Comparison of ENCODE assay signal across 1 cellular context in the genomic region with DNA sequence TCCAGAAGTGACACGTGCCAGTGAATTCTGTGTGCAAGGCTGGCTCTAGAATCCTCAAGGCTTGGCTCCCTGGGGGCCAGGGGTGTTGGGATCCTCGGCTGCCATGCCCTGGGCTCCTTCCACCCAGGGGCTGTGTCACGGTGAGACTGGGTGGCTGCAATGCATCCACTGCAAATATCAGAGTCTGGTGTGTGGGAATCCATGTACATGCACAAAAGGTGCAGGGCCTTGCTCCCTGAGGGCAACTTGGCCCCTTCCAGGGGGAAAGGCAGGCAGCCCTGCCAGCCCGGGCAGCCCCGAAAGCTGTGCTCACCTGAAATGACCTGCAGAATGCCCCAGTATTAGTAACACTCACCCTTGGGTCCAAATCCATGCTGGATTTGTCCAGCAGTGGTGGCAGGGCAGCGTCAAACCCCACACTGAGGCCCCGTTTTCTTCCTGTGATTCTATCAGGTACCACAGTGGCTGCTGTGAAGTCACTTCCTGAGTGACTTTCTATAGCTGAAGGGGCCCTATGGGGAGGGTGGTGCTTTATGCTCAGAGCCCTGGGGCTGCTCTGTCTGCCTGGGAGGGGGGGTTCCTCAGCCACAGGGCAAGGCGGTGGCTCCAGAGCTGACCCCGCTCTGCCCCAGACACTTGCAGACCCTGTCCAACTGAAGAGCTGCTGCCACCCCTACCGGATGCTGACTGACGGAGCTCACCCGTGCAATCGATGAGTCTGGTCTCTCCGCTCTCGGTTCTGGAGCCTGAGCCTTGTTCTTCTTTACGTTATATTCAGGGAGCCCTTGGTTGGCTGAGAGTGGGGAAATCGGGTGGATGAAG.
TF ChIP-seq lines count a peak whose summit lies in the region.

No MANE protein-coding gene starts in this region.

TF ChIP-seq in H1, 55 proteins besides CTCF, POLR2A, EP300 and RAD21:
- TF ChIP-seq SIX5 (IDR thresholded peaks at IDR 0.05; ENCODE audit: low read depth, low read length) (no peak), SP2 (IDR thresholded peaks at IDR 0.05; ENCODE audit: low read length) (no peak), TAF7 (optimal IDR thresholded peaks at IDR 0.05; ENCODE audit: borderline replicate concordance, low read depth, low read length) (no peak), CTBP2 (IDR thresholded peaks at IDR 0.05; ENCODE audit: borderline replicate concordance, insufficient read depth, insufficient read length, low read length) (no peak), CBX8 (IDR thresholded peaks at IDR 0.05; ENCODE audit: borderline replicate concordance, low read depth, low read length) (no peak), SUZ12 (IDR thresholded peaks at IDR 0.05; ENCODE audit: low read length) (no peak), CREB1 (IDR thresholded peaks at IDR 0.05) (no peak), TAF1 (IDR thresholded peaks at IDR 0.05; ENCODE audit: low read depth, low read length) (no peak)
